ENCODE assay signal across 14 cellular contexts in genomic region chr6:89085409-89086012, GRCh38. TPM values are rescaled to one million over a fixed set of nuclear protein-coding genes. Genes with fewer than 3 reads are reported as not detected.
DNase-seq lines count a peak whose midpoint lies in the region; ATAC-seq and TF ChIP-seq lines count a peak whose summit lies in the region.
"Had no signal": no experiment of that assay in that cellular context is flagged by ENCODE, and none has a peak within 500 bp of the region (broad histone marks: within the 10 kb centered on the region; RNA-seq: fewer than 3 reads in every experiment).

No MANE protein-coding gene starts in this region.

- intact Hi-C loops in left ventricle myocardium inferior (cut with micrococcal nuclease): loop anchor here (10.0 kb wide), 2 partner anchors 59 to 101 kb away; partner anchors contain the start of gene PM20D2
- intact Hi-C loops in breast epithelium (cut with DNase I; ENCODE audit: low total_unique reads): loop anchor here (10.0 kb wide), 1 partner anchor 51 kb away; no protein-coding TSS in a partner anchor
- intact Hi-C loops in right lobe of liver (cut with DNase I): no loop called here

- peak overlapping the region; percentile 99 for H3K4me3 ChIP-seq in left ventricle myocardium inferior
- H3K4me3 ChIP-seq in right atrium auricular region: no peak overlapping the region
- peak overlapping the region in 1 of 3 donors; percentile 74 for H3K4me3 ChIP-seq in breast epithelium
- H3K4me3 ChIP-seq in right lobe of liver: no peak overlapping the region

- no peak for TF ChIP-seq POLR2A in breast epithelium (IDR thresholded peaks at IDR 0.05)
- peak; percentile 43 for TF ChIP-seq POLR2A in right lobe of liver (IDR thresholded peaks at IDR 0.05)

- no peak overlapping the region for H3K27ac ChIP-seq in left ventricle myocardium inferior (replicated peaks)
- H3K27ac ChIP-seq in right atrium auricular region: peak overlapping the region in 1 of 2 donors; percentile 43
- peak overlapping the region; percentile 22 to 26 for H3K27ac ChIP-seq in breast epithelium
- H3K27ac ChIP-seq in right lobe of liver: no peak overlapping the region

- DNase-seq in left ventricle myocardium inferior (no peak), right atrium auricular region (ENCODE audit: low spot score) (no peak), breast epithelium (ENCODE audit: low spot score in 2 of 2) (no peak), right lobe of liver (no peak), NCI-H1048 (lab: John Stamatoyannopoulos, UW) (no peak), SIG-M5 (lab: John Stamatoyannopoulos, UW) (no peak)
- DNase-seq: heart left ventricle; KBM-7; kidney; NCI-H1105 treated with DMSO at 0.1 percent for 48 hours; NK-92 treated with Interleukin-12 subunit alpha and Interleukin-12 subunit beta, amount 100 ng/mL, for 24 hours; stimulated activated naive CD8-positive, alpha-beta T cell treated with anti-CD3 and anti-CD28 coated beads, Interleukin-15, amount 100 ng/mL, for 72 hours had no signal

- 90% methylated on average over 6 of the region's 7 CpGs for WGBS in right lobe of liver (ENCODE audit: insufficient coverage, low coverage, low lambda C conversion rate, missing lambda C conversion rate)

- H3K27me3 ChIP-seq in left ventricle myocardium inferior (ENCODE audit: low read depth): no peaks in the 10 kb centered on the region
- H3K27me3 ChIP-seq in right atrium auricular region: no peaks in the 10 kb centered on the region
- no peaks in the 10 kb centered on the region for H3K27me3 ChIP-seq in breast epithelium
- H3K27me3 ChIP-seq in right lobe of liver: no peaks in the 10 kb centered on the region
- H3K27me3 ChIP-seq: heart left ventricle had no signal

- H3K4me1 ChIP-seq in left ventricle myocardium inferior (peaks cover 75% of the 10 kb centered on the region), right atrium auricular region (peaks cover 0 to 30% of the 10 kb centered on the region in 2 donors), breast epithelium (peaks cover 0 to 3% of the 10 kb centered on the region in 2 donors), right lobe of liver (peaks cover 0 to 16% (median 0%) of the 10 kb centered on the region in 4 donors)

- no peak for TF ChIP-seq CTCF in left ventricle myocardium inferior (IDR thresholded peaks at IDR 0.05; ENCODE audit: borderline replicate concordance)
- no peak for TF ChIP-seq CTCF in right atrium auricular region (IDR thresholded peaks at IDR 0.05)
- TF ChIP-seq CTCF in breast epithelium (IDR thresholded peaks at IDR 0.05): no peak
- TF ChIP-seq CTCF in right lobe of liver (IDR thresholded peaks at IDR 0.05): no peak

- ATAC-seq in right lobe of liver (no peak), GM21367 (IDR thresholded peaks at IDR 0.05; ENCODE audit: unreplicated experiment) (no peak), HG03354 (IDR thresholded peaks at IDR 0.05; ENCODE audit: poor library complexity, severe bottlenecking, unreplicated experiment) (no peak)
- ATAC-seq: heart left ventricle; stimulated activated naive CD8-positive, alpha-beta T cell treated with anti-CD3 and anti-CD28 coated beads, Interleukin-15, amount 100 ng/mL, for 72 hours had no signal

- H3K9me3 ChIP-seq in left ventricle myocardium inferior (replicated peaks): no peaks in the 10 kb centered on the region
- H3K9me3 ChIP-seq in right atrium auricular region: no peaks in the 10 kb centered on the region
- H3K9me3 ChIP-seq in breast epithelium: no peaks in the 10 kb centered on the region
- H3K9me3 ChIP-seq in right lobe of liver: no peaks in the 10 kb centered on the region
- H3K9me3 ChIP-seq: heart left ventricle had no signal

- H3K36me3 ChIP-seq in left ventricle myocardium inferior (peaks cover 44% of the 10 kb centered on the region), right atrium auricular region (peaks cover 30% of the 10 kb centered on the region), breast epithelium (no peaks in the 10 kb centered on the region), right lobe of liver (peaks cover 5 to 26% (median 13%) of the 10 kb centered on the region in 4 donors)

RNA-seq across cellular contexts. Expression of gene PNRC1, which starts 5.0 kb away (rescaled TPM):
- total RNA-seq in left ventricle myocardium inferior (180 TPM), right atrium auricular region (100 to 1,000 TPM; 180 to 201 TPM), breast epithelium (100 to 1,000 TPM; 221 to 290 (median 230) TPM), right lobe of liver (100 to 1,000 TPM in 3 of 6 experiments, 10 to 100 TPM in 3; 55.4 to 182 (median 105) TPM)

RNA-seq across cellular contexts. Expression of gene SRSF12, which starts 32.4 kb away (rescaled TPM):
- total RNA-seq in left ventricle myocardium inferior (not detected), right atrium auricular region (under 1 TPM in 1 of 2 donors, not detected in 1; 0.75 TPM), breast epithelium (1 to 10 TPM in 1 of 3 donors, under 1 TPM in 1, not detected in 1; 0.98 to 1.8 TPM), right lobe of liver (under 1 TPM in 4 of 6 experiments, not detected in 2; 0.22 to 0.78 (median 0.40) TPM)

Comparison
In these comparisons a context has a peak if more than half of its experiments do, and no peak if none do; other contexts are left out.
1. H3K27ac ChIP-seq: peak in breast epithelium (2 of 2); none in left ventricle myocardium inferior (single experiment) and right lobe of liver (0 of 3).
2. intact Hi-C loops: an anchor here in left ventricle myocardium inferior (10.0 kb wide) and breast epithelium (10.0 kb wide); none called in right lobe of liver.